ENCODE assay signal across 20 cellular contexts in the genomic region with DNA sequence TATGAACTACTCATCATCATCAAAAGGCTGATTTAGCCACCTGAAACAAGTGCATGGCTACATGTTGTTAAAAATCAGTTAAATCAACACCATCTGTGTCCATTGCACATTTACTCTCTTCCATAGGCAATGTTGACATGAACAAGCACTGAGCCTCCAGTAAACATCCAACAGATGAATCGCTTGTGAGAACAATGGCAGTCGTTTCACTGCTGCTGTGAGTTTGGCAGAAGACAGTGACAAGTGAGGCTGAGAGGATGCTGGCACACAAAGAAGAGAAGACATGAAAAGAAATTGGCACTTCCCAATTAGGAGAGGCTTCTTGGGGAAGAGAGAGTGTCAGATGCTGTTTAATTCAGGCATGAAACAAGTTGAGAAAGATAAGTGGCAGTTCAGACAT.
DNase-seq lines count a peak whose midpoint lies in the region; ATAC-seq and TF ChIP-seq lines count a peak whose summit lies in the region.
"Had no signal": no experiment of that assay in that cellular context is flagged by ENCODE, and none has a peak within 500 bp of the region (broad histone marks: within the 10 kb centered on the region; RNA-seq: fewer than 3 reads in every experiment).

No MANE protein-coding gene starts in this region.

- DNase-seq in DMS153 (lab: John Stamatoyannopoulos, UW) (peak; percentile 3), DMS153 treated with DMSO at 0.1 percent for 48 hours (lab: John Stamatoyannopoulos, UW; ENCODE audit: unreplicated experiment) (no peak), NCI-H2029 (lab: John Stamatoyannopoulos, UW) (peak; percentile 37), NCI-H748 (lab: John Stamatoyannopoulos, UW; ENCODE audit: unreplicated experiment) (peak; percentile 71), pons (ENCODE audit: low spot score) (peak; percentile 48), foreskin keratinocyte (no peak), DMS114 treated with DMSO at 0.1 percent for 48 hours (lab: John Stamatoyannopoulos, UW; ENCODE audit: unreplicated experiment) (no peak)
- DNase-seq in NK-92 treated with Interleukin-12 subunit alpha and Interleukin-12 subunit beta, amount 100 ng/mL, for 24 hours (lab: John Stamatoyannopoulos, UW), result no peak
- DNase-seq: CD8-positive, alpha-beta memory T cell; DMS79; GDM1; HCEC 1CT; IMR-90; Kasumi-1; NCI-H1417 treated with DMSO at 0.1 percent for 48 hours; NCI-H526 treated with DMSO at 0.1 percent for 48 hours; Peyer's patch; SHP77 had no signal

- no peak for ATAC-seq in foreskin keratinocyte

- H3K4me1 ChIP-seq in foreskin keratinocyte, result no peaks in the 10 kb centered on the region
- H3K4me1 ChIP-seq: Peyer's patch had no signal

- no peak for TF ChIP-seq CTCF in foreskin keratinocyte (conservative IDR thresholded peaks at IDR 0.05)

- no peak overlapping the region for H3K27ac ChIP-seq in foreskin keratinocyte
- H3K27ac ChIP-seq: 22Rv1, BLaER1, Peyer's patch had no signal

- H3K27me3 ChIP-seq in foreskin keratinocyte, result no peaks in the 10 kb centered on the region
- H3K27me3 ChIP-seq: BLaER1, Peyer's patch had no signal

Comparison
In these comparisons a context has a peak if more than half of its experiments do, and no peak if none do; other contexts are left out.
1. DNase-seq: peak in DMS153 (single experiment), NCI-H2029 (single experiment), NCI-H748 (single experiment) and pons (single experiment); none in DMS153 treated with DMSO at 0.1 percent for 48 hours (single experiment), foreskin keratinocyte (0 of 2), DMS114 treated with DMSO at 0.1 percent for 48 hours (single experiment) and NK-92 treated with Interleukin-12 subunit alpha and Interleukin-12 subunit beta, amount 100 ng/mL, for 24 hours (single experiment).